In the genomic region with DNA sequence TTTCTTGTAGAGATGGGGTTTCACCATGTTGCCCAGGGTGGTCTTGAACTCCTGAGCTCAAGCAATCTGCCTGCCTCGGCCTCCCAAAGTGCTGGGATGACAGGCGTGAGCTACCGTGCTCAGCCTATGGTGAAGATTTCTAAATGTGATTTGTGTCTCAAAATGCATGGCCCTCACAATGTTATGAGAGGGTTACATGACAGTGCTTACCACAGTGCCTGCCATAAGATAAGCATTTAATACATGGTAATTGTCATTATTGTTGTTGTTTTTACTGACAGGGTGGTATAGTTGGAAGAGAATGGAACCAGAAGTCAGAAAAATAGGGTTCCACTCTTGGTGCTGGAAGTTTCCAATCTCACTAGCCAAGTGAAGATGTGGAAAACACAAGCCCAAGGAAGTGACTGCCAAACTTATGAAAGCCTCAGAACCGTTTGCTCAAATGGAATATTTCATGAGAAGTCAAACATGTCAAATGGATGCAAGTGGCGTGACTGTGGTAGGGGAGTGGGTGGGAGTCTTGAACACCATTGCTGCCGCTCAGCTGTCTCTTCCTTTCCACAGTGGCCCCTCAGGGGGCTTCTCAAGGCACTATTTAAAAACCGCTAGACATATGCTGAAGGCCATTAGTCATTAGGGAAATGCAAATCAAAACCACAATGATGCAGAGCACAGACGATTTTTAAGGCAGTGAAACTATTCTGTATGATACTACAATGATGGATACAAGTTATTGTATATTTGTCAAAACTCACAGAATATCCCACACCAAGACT, we compare ENCODE assay signal across 10 cellular contexts. TPM values are rescaled to one million over a fixed set of nuclear protein-coding genes. Genes with fewer than 3 reads are reported as not detected.
DNase-seq lines count a peak whose midpoint lies in the region; ATAC-seq, FAIRE-seq and TF ChIP-seq lines count a peak whose summit lies in the region.
"Had no signal": no experiment of that assay in that cellular context is flagged by ENCODE, and none has a peak within 500 bp of the region (broad histone marks: within the 10 kb centered on the region; RNA-seq: fewer than 3 reads in every experiment).

No MANE protein-coding gene starts in this region.

- no TSS peak for BruUV-seq in Calu3 (replicated peaks; lab: Mats Ljungman, UMichigan)

- peak overlapping the region; percentile 91 for H3K27ac ChIP-seq in DOHH2 (ENCODE audit: low read depth, low read length)
- H3K27ac ChIP-seq: KMS-11 had no signal

- FAIRE-seq in GM19239 (lab: Jason Lieb, UNC) = peak; percentile 93
- FAIRE-seq: TTC549 had no signal

- peaks cover 66% of the 10 kb centered on the region for H3K27me3 Mint-ChIP-seq in T-helper 17 cell
- H3K27me3 Mint-ChIP-seq in Calu3 (ENCODE audit: unreplicated experiment) = peaks cover 87% of the 10 kb centered on the region

- H3K27ac Mint-ChIP-seq in T-helper 17 cell (no peak overlapping the region), Calu3 (ENCODE audit: unreplicated experiment) (no peak overlapping the region)

- H3K4me1 ChIP-seq in DOHH2 (ENCODE audit: control insufficient read depth, low read length) = peaks cover 59% of the 10 kb centered on the region

- no peaks in the 10 kb centered on the region for H3K9me3 Mint-ChIP-seq in Calu3 (ENCODE audit: low read depth, unreplicated experiment)

- H3K27me3 ChIP-seq in DOHH2 (ENCODE audit: control insufficient read depth, low read length) = no peaks in the 10 kb centered on the region

- H3K4me3 Mint-ChIP-seq in T-helper 17 cell = no peak overlapping the region
- H3K4me3 Mint-ChIP-seq in Calu3 (ENCODE audit: low read depth, unreplicated experiment) = no peak overlapping the region

- H3K9me3 ChIP-seq in DOHH2 (ENCODE audit: control insufficient read depth, insufficient read depth, low read length) (peaks cover 4% of the 10 kb centered on the region; the same call in 1 of the 2 replicates), T-helper 17 cell (ENCODE audit: control insufficient read depth, low read length, poor library complexity, severe bottlenecking) (no peaks in the 10 kb centered on the region)

- peak overlapping the region; percentile 64 for H3K4me3 ChIP-seq in DOHH2 (ENCODE audit: low read length)

- H3K9me2 ChIP-seq in DOHH2 (replicated peaks; ENCODE audit: control insufficient read depth, low read length) = no peaks in the 10 kb centered on the region

- H3K4me1 Mint-ChIP-seq in T-helper 17 cell = no peaks in the 10 kb centered on the region
- no peaks in the 10 kb centered on the region for H3K4me1 Mint-ChIP-seq in Calu3 (ENCODE audit: low read depth, unreplicated experiment)

- TF ChIP-seq POLR2A in erythroblast (IDR thresholded peaks at IDR 0.05; ENCODE audit: low read length) = no peak

- H3K79me2 ChIP-seq in DOHH2 (ENCODE audit: control insufficient read depth, low read length) = no peaks in the 10 kb centered on the region

- peak overlapping the region; percentile 82 for H3K4me2 ChIP-seq in DOHH2 (ENCODE audit: low read length)
- H3K4me2 ChIP-seq: KMS-11 had no signal

- H3K36me3 Mint-ChIP-seq in T-helper 17 cell (ENCODE audit: low read depth) (no peaks in the 10 kb centered on the region), Calu3 (ENCODE audit: insufficient read depth, unreplicated experiment) (no peaks in the 10 kb centered on the region)

- intact Hi-C loops in Calu3 (cut with micrococcal nuclease; ENCODE audit: unreplicated experiment) = no loop called here

- no peaks in the 10 kb centered on the region for H4K20me1 ChIP-seq in DOHH2 (ENCODE audit: control insufficient read depth, insufficient read depth, low read depth, low read length)

- DNase-seq in GM19239 (ENCODE audit: insufficient read length, low spot score) (no peak), T-helper 17 cell (no peak), erythroblast (lab: John Stamatoyannopoulos, UW) (no peak), NCI-H2081 treated with DMSO at 0.1 percent for 48 hours (lab: John Stamatoyannopoulos, UW) (no peak), Calu3 (no peak)
- no peak for DNase-seq in effector CD8-positive, alpha-beta T cell (lab: John Stamatoyannopoulos, UW)

- H3F3A ChIP-seq in DOHH2 (ENCODE audit: control insufficient read depth, insufficient read depth) = peaks cover 6% of the 10 kb centered on the region

- TF ChIP-seq CTCF in DOHH2 (IDR thresholded peaks at IDR 0.05; ENCODE audit: low read depth, low read length, poor library complexity, severe bottlenecking) = no peak
- TF ChIP-seq CTCF in Calu3 (IDR thresholded peaks at IDR 0.05; ENCODE audit: unreplicated experiment) = no peak

- CTCF ChIA-PET in Calu3 (lab: Charles Lee) = no interaction called here

- peak; percentile 90 for ATAC-seq in HG03045 (IDR thresholded peaks at IDR 0.05; ENCODE audit: unreplicated experiment)
- peak; percentile 52 for ATAC-seq in T-helper 17 cell

- no peaks in the 10 kb centered on the region for H3K36me3 ChIP-seq in DOHH2 (ENCODE audit: control insufficient read depth, low read length)

RNA-seq across cellular contexts. Expression of gene LMO2, which starts 29.1 kb away (rescaled TPM):
- total RNA-seq in T-helper 17 cell = 1 to 10 TPM; 1.8 to 2.1 TPM
- 0.38 and 1.3 TPM in 2 replicates for total RNA-seq in Calu3 (2022)
